Comparison of ENCODE assay signal across 21 cellular contexts in the genomic region with DNA sequence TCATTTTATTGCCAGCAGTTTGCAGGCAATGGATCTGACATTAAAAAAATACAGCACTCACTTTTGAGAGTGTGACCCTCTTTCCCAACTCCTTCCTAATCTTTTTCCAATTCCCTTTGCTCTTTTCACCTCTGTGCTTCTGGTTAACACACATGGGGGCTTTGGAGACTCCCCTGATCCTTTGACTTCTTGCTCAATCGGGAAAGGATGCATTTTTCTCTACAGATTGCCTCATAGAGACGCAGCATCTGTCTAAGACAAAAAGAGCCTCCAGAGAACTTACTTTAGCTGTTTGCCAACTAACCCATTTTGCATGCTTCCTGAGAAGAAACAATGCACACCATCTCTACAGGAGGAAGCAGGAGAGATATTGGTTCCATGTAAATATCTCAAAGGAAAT.
DNase-seq lines count a peak whose midpoint lies in the region; ATAC-seq and TF ChIP-seq lines count a peak whose summit lies in the region.
"Had no signal": no experiment of that assay in that cellular context is flagged by ENCODE, and none has a peak within 500 bp of the region (broad histone marks: within the 10 kb centered on the region; RNA-seq: fewer than 3 reads in every experiment).

No MANE protein-coding gene starts in this region.

- TF ChIP-seq POLR2A in right lobe of liver (IDR thresholded peaks at IDR 0.05) (no peak), Peyer's patch (IDR thresholded peaks at IDR 0.05) (no peak)

- H3K9me3 ChIP-seq in right atrium auricular region: no peaks in the 10 kb centered on the region
- no peaks in the 10 kb centered on the region for H3K9me3 ChIP-seq in liver (ENCODE audit: control insufficient read depth in 4 of 4, low read length in 3 of 4)
- no peaks in the 10 kb centered on the region for H3K9me3 ChIP-seq in right lobe of liver
- H3K9me3 ChIP-seq in Peyer's patch: no peaks in the 10 kb centered on the region
- H3K9me3 ChIP-seq: BE2C had no signal

- no peak for TF ChIP-seq RAD21 in liver (IDR thresholded peaks at IDR 0.05)

- peak; percentile 79 for ATAC-seq in Right ventricle myocardium inferior
- ATAC-seq in right lobe of liver: no peak
- ATAC-seq in GM21390 (IDR thresholded peaks at IDR 0.05; ENCODE audit: unreplicated experiment): no peak
- ATAC-seq: HCT116 had no signal

- H3K36me3 ChIP-seq in right atrium auricular region (no peaks in the 10 kb centered on the region), liver (ENCODE audit: control insufficient read depth in 4 of 4, insufficient read depth in 3 of 4, low read depth in 1 of 4, low read length in 3 of 4) (no peaks in the 10 kb centered on the region), right lobe of liver (no peaks in the 10 kb centered on the region), Peyer's patch (no peaks in the 10 kb centered on the region)
- H3K36me3 ChIP-seq: BE2C had no signal

- H3K36me3 Mint-ChIP-seq in nephron progenitor cell (ENCODE audit: low read depth): no peaks in the 10 kb centered on the region
- H3K36me3 Mint-ChIP-seq: CD4-positive, CD25-positive, alpha-beta regulatory T cell; CD8-positive, alpha-beta memory T cell had no signal

- no peak overlapping the region for H3K4me3 Mint-ChIP-seq in nephron progenitor cell
- H3K4me3 Mint-ChIP-seq: CD4-positive, CD25-positive, alpha-beta regulatory T cell; CD8-positive, alpha-beta memory T cell; HFFc6 had no signal

- H3K4me1 Mint-ChIP-seq in nephron progenitor cell: peaks cover 49% of the 10 kb centered on the region
- H3K4me1 Mint-ChIP-seq: CD4-positive, CD25-positive, alpha-beta regulatory T cell; CD8-positive, alpha-beta memory T cell had no signal

- no peaks in the 10 kb centered on the region for H3K27me3 ChIP-seq in right atrium auricular region
- H3K27me3 ChIP-seq in liver (ENCODE audit: control insufficient read depth in 4 of 4, insufficient read depth in 4 of 4, low read length in 3 of 4): no peaks in the 10 kb centered on the region
- no peaks in the 10 kb centered on the region for H3K27me3 ChIP-seq in right lobe of liver
- no peaks in the 10 kb centered on the region for H3K27me3 ChIP-seq in Peyer's patch

- WGBS in liver: 39% methylated on average over 2 of the region's 2 CpGs
- WGBS in right lobe of liver (ENCODE audit: insufficient coverage, low coverage, low lambda C conversion rate, missing lambda C conversion rate): 11% methylated on average over 2 of the region's 2 CpGs

- intact Hi-C loops in Right ventricle myocardium inferior (cut with DNase I) (no loop called here), right lobe of liver (cut with DNase I) (no loop called here)

- DNase-seq in Right ventricle myocardium inferior (ENCODE audit: missing footprints): no peak
- DNase-seq in right atrium auricular region (ENCODE audit: low spot score): no peak
- no peak for DNase-seq in right lobe of liver
- DNase-seq in nephron progenitor cell: no peak
- DNase-seq in Peyer's patch: no peak
- DNase-seq: ACHN; BE2C; C1 segment of cervical spinal cord; CD4-positive, CD25-positive, alpha-beta regulatory T cell; CD8-positive, alpha-beta memory T cell; COR-L47; DMS 273 treated with DMSO at 0.1 percent for 48 hours; DMS53; GDM1; GOT3; H7; HFFc6; IMR-90 had no signal

- H3K4me1 ChIP-seq in right atrium auricular region: no peaks in the 10 kb centered on the region
- H3K4me1 ChIP-seq in liver (ENCODE audit: control insufficient read depth in 4 of 4, insufficient read depth in 4 of 4, low read length in 3 of 4): no peaks in the 10 kb centered on the region
- H3K4me1 ChIP-seq in right lobe of liver: no peaks in the 10 kb centered on the region
- no peaks in the 10 kb centered on the region for H3K4me1 ChIP-seq in Peyer's patch
- H3K4me1 ChIP-seq: BE2C had no signal

- TF ChIP-seq CTCF in right atrium auricular region (IDR thresholded peaks at IDR 0.05) (no peak), liver (IDR thresholded peaks at IDR 0.05; ENCODE audit: low read depth, low read length, missing input control) (no peak), right lobe of liver (IDR thresholded peaks at IDR 0.05) (no peak), nephron progenitor cell (IDR thresholded peaks at IDR 0.05) (no peak), Peyer's patch (IDR thresholded peaks at IDR 0.05) (no peak)

- no peak overlapping the region for H3K9ac ChIP-seq in liver (ENCODE audit: low read depth in 1 of 2, low read length in 2 of 2)

- H3K9me3 Mint-ChIP-seq in nephron progenitor cell: peaks cover 4% of the 10 kb centered on the region
- H3K9me3 Mint-ChIP-seq: HFFc6 had no signal

- peak overlapping the region; percentile 62 for H3K27ac Mint-ChIP-seq in nephron progenitor cell
- H3K27ac Mint-ChIP-seq: CD4-positive, CD25-positive, alpha-beta regulatory T cell; CD8-positive, alpha-beta memory T cell; HFFc6 had no signal

- no peak overlapping the region for H3K27ac ChIP-seq in right atrium auricular region
- H3K27ac ChIP-seq in liver (ENCODE audit: low read depth in 1 of 2, low read length in 2 of 2): no peak overlapping the region
- H3K27ac ChIP-seq in right lobe of liver: no peak overlapping the region
- H3K27ac ChIP-seq in Peyer's patch: no peak overlapping the region

- H3K27me3 Mint-ChIP-seq in nephron progenitor cell (ENCODE audit: low read depth, poor library complexity): no peaks in the 10 kb centered on the region
- H3K27me3 Mint-ChIP-seq: CD4-positive, CD25-positive, alpha-beta regulatory T cell had no signal

- H3K4me3 ChIP-seq in right atrium auricular region (no peak overlapping the region), liver (ENCODE audit: low read depth in 1 of 3, low read length in 3 of 3) (no peak overlapping the region), right lobe of liver (no peak overlapping the region), Peyer's patch (no peak overlapping the region)

TF ChIP-seq in liver, 16 proteins besides CTCF, POLR2A, EP300 and RAD21:
- no peak for TF ChIP-seq YY1 (IDR thresholded peaks at IDR 0.05)
- no peak for TF ChIP-seq FOXA2 (IDR thresholded peaks at IDR 0.05)
- no peak for TF ChIP-seq TAF1 (conservative IDR thresholded peaks at IDR 0.05)
- TF ChIP-seq JUND (IDR thresholded peaks at IDR 0.05): no peak
- no peak for TF ChIP-seq MAX (IDR thresholded peaks at IDR 0.05)
- TF ChIP-seq NR2F2 (IDR thresholded peaks at IDR 0.05): peak; percentile 46
TF ChIP-seq in liver: peak in this region for 1.
